ENCODE assay signal across 15 cellular contexts in the genomic region with DNA sequence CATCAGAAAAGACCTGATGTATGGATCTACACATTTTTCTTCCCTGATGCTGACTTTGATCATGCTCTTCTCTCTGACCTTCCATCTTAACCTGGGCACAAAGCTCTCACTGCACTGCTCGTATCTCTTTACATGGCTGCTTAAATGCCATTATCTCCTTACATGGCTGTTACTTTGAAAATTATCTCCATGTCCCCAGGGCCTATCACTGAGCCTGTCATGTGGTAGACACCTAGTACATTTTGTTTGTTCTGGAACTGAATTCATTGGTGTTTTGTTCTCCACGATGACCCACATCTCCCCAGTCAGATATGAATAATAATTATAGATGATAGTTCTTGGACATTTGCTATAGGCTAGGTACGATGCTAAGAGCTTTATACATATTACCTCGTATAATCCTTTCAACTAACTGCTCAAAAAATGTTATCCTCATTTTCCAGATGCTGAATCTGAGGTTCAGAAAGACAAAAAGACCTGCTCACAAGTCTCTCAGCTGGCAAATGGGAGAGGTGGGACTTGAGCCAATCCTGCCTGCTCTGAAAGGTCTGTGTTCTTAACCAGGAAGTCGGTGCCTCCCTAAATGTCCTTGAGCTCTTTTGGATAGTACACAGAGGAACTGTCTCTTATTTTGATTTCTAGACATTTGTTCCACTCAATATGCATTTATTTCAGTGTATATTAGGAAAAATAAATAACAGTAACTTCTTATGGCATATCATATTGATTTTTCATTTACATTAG. TPM values are rescaled to one million over a fixed set of nuclear protein-coding genes. Genes with fewer than 3 reads are reported as not detected.
DNase-seq lines count a peak whose midpoint lies in the region; ATAC-seq, FAIRE-seq and TF ChIP-seq lines count a peak whose summit lies in the region.
"Had no signal": no experiment of that assay in that cellular context is flagged by ENCODE, and none has a peak within 500 bp of the region (broad histone marks: within the 10 kb centered on the region; RNA-seq: fewer than 3 reads in every experiment).

No MANE protein-coding gene starts in this region.

- H3K4me3 ChIP-seq in fibroblast of pulmonary artery (replicated peaks; ENCODE audit: low read depth, low read length): no peak overlapping the region
- H3K4me3 ChIP-seq in H7 (ENCODE audit: insufficient read depth, low read depth, low read length): no peak overlapping the region
- H3K4me3 ChIP-seq: smooth muscle cell had no signal

- no peak for TF ChIP-seq CTCF in fibroblast of pulmonary artery (IDR thresholded peaks at IDR 0.05; ENCODE audit: low read length, missing control alignments)

- intact Hi-C loops in Right ventricle myocardium inferior (cut with DNase I) (no loop called here), cardiac septum (cut with DNase I) (no loop called here)

- DNase-seq in Right ventricle myocardium inferior (ENCODE audit: missing footprints): no peak
- no peak for DNase-seq in cardiac septum (ENCODE audit: low spot score)
- DNase-seq in fibroblast of pulmonary artery (ENCODE audit: low read depth): peak; percentile 41
- peak; percentile 33 for DNase-seq in midbrain (lab: John Stamatoyannopoulos, UW)
- no peak for DNase-seq in H7
- DNase-seq in GM12892 (ENCODE audit: insufficient read length): no peak
- no peak for DNase-seq in NCI-H345 treated with DMSO at 0.1 percent for 48 hours (lab: John Stamatoyannopoulos, UW; ENCODE audit: unreplicated experiment)
- DNase-seq: activated CD4-positive, alpha-beta memory T cell treated with anti-CD3 and anti-CD28 coated beads for 36 hours; activated T-cell treated with anti-CD3 and anti-CD28 coated beads, Interleukin-2, amount 50 U/mL, for 4 hours; CD4-positive, alpha-beta T cell; NCI-H524 had no signal

- H3K27me3 ChIP-seq in H7 (ENCODE audit: control insufficient read depth, insufficient read depth, low read length): no peaks in the 10 kb centered on the region

- H3K36me3 ChIP-seq in H7 (replicated peaks; ENCODE audit: control insufficient read depth, insufficient read depth, low read length): no peaks in the 10 kb centered on the region

- ATAC-seq in Right ventricle myocardium inferior (peak; percentile 69), HG03354 (IDR thresholded peaks at IDR 0.05; ENCODE audit: poor library complexity, severe bottlenecking, unreplicated experiment) (no peak)
- ATAC-seq: activated T-cell treated with anti-CD3 and anti-CD28 coated beads, Interleukin-2, amount 50 U/mL, for 4 hours; stimulated activated memory B cell treated with anti-CD40 and anti-IgM and Interleukin-4, amounts not matched to agents 10 μg/mL and 1 μg/mL and 100 μg/mL, for 72 hours had no signal

- no peak for FAIRE-seq in GM12892 (lab: Jason Lieb, UNC)
- FAIRE-seq: TTC549 had no signal

- no peak for TF ChIP-seq POLR2A in GM12892 (IDR thresholded peaks at IDR 0.05; ENCODE audit: low read depth, low read length)

RNA-seq across cellular contexts. Expression of gene CPEB4, which starts 9.8 kb away (rescaled TPM):
- total RNA-seq in Right ventricle myocardium inferior (116 TPM), cardiac septum (187 TPM)
- total RNA-seq in H7 (2014; rRNA removed; shearing (Covaris generic)): 7.0 and 8.3 TPM in 2 replicates
- 18.8 TPM for polyA plus RNA-seq in GM12892 (2012; ENCODE audit: missing spikeins)

Comparison
In these comparisons a context has a peak if more than half of its experiments do, and no peak if none do; other contexts are left out.
1. DNase-seq: peak in fibroblast of pulmonary artery (single experiment) and midbrain (single experiment); none in Right ventricle myocardium inferior (single experiment), cardiac septum (single experiment), H7 (single experiment), GM12892 (single experiment) and NCI-H345 treated with DMSO at 0.1 percent for 48 hours (single experiment).
2. RNA of gene CPEB4, which starts 9.8 kb away (total RNA-seq): 187 TPM in cardiac septum (single experiment) and 116 TPM in Right ventricle myocardium inferior (single experiment); 7.0 to 8.3 TPM in H7; every median in the first group is over 10 times any median in the second.